In the genomic region with DNA sequence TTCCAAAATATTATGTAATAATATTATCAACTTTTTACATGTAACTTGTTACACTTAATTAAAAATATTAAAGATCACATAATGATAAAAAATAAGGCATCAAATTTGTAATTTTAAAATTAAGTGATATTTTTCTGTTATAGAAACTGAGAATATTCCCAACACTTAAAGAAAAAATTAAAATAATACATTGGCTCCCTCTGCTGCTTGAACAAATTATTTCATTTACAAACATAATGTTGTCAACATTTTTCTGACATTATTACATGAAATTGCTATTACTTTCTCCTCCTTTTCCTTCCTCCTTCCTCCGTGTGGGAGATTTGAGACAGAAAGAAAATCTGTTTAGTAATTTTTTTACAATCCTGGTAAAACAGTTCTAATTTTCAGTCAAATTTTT, we compare ENCODE assay signal across 11 cellular contexts. TPM values are rescaled to one million over a fixed set of nuclear protein-coding genes. Genes with fewer than 3 reads are reported as not detected.
DNase-seq lines count a peak whose midpoint lies in the region; ATAC-seq and TF ChIP-seq lines count a peak whose summit lies in the region.
"Had no signal": no experiment of that assay in that cellular context is flagged by ENCODE, and none has a peak within 500 bp of the region (broad histone marks: within the 10 kb centered on the region; RNA-seq: fewer than 3 reads in every experiment).

No MANE protein-coding gene starts in this region.

- no peaks in the 10 kb centered on the region for H3K36me3 Mint-ChIP-seq in chondrocyte (ENCODE audit: low read depth)
- no peaks in the 10 kb centered on the region for H3K36me3 Mint-ChIP-seq in nephron (ENCODE audit: low read depth)

- TF ChIP-seq CTCF in chondrocyte (IDR thresholded peaks at IDR 0.05) = peak; percentile 87
- peak; percentile 32 to 55 (median 38) for TF ChIP-seq CTCF in nephron (IDR thresholded peaks at IDR 0.05; ENCODE audit: unreplicated experiment in 3 of 3)

- no peak overlapping the region for H3K27ac Mint-ChIP-seq in chondrocyte (ENCODE audit: unreplicated experiment)
- H3K27ac Mint-ChIP-seq in nephron = no peak overlapping the region

- no peak overlapping the region for H3K4me3 Mint-ChIP-seq in chondrocyte (ENCODE audit: unreplicated experiment)
- no peak overlapping the region for H3K4me3 Mint-ChIP-seq in nephron

- no peaks in the 10 kb centered on the region for H3K9me3 Mint-ChIP-seq in chondrocyte (ENCODE audit: low read depth)
- no peaks in the 10 kb centered on the region for H3K9me3 Mint-ChIP-seq in nephron

- DNase-seq in ELR (ENCODE audit: low read depth) (peak; percentile 51), MV-4-11 (lab: John Stamatoyannopoulos, UW) (peak; percentile 0), chondrocyte (ENCODE audit: low spot score) (no peak), NCI-H446 treated with DMSO at 0.1 percent for 48 hours (lab: John Stamatoyannopoulos, UW) (no peak), activated T-cell treated with anti-CD3 and anti-CD28 coated beads for 4 hours (no peak)
- DNase-seq: islet precursor cell; stimulated activated CD4-positive, alpha-beta T cell treated with anti-CD3 and anti-CD28 coated beads, Interleukin-15, amount 100 ng/mL, for 24 hours; WERI-Rb-1 had no signal

- no peaks in the 10 kb centered on the region for H3K27me3 Mint-ChIP-seq in chondrocyte (ENCODE audit: low read depth)
- no peaks in the 10 kb centered on the region for H3K27me3 Mint-ChIP-seq in nephron (ENCODE audit: low read depth)

- ATAC-seq in GM18868 (IDR thresholded peaks at IDR 0.05; ENCODE audit: unreplicated experiment) = no peak
- no peak for ATAC-seq in HG02763 (IDR thresholded peaks at IDR 0.05; ENCODE audit: unreplicated experiment)

- H3K4me1 Mint-ChIP-seq in chondrocyte (ENCODE audit: low read depth) (peaks cover 17% of the 10 kb centered on the region), nephron (peaks cover 1% of the 10 kb centered on the region)

RNA-seq across cellular contexts. Expression of gene RNF180, which starts 42.3 kb away (rescaled TPM):
- 5.8 to 6.4 TPM (median 6.1 TPM) in 3 replicates for total RNA-seq in chondrocyte

Comparison
In these comparisons a context has a peak if more than half of its experiments do, and no peak if none do; other contexts are left out.
1. DNase-seq: peak in ELR (single experiment) and MV-4-11 (single experiment); none in chondrocyte (single experiment), NCI-H446 treated with DMSO at 0.1 percent for 48 hours (single experiment) and activated T-cell treated with anti-CD3 and anti-CD28 coated beads for 4 hours (single experiment).